ENCODE assay signal across 8 cellular contexts in the genomic region with DNA sequence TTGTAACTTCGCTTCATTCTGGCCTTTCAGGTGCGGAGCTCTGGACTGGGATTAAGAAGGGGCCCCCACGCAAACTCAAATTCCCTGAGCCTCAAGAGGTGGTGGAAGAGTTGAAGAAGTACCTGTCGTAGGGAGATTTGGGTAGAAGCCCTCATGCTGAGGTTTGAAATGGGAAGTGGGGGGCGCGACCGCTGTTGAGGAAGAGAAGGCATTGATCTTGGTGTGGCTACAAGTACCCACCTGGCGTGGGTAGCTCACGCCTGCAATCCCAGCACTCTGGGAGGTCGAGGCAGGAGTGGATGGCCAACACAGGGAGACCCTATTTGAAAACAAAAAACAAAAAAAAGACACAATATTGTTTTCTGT. TPM values are rescaled to one million over a fixed set of nuclear protein-coding genes. Genes with fewer than 3 reads are reported as not detected.
DNase-seq lines count a peak whose midpoint lies in the region; ATAC-seq and TF ChIP-seq lines count a peak whose summit lies in the region.

No MANE protein-coding gene starts in this region.

- no peak for ATAC-seq in heart left ventricle
- ATAC-seq in memory B cell (ENCODE audit: low read depth): no peak
- no peak for ATAC-seq in GM18868 (IDR thresholded peaks at IDR 0.05; ENCODE audit: unreplicated experiment)

- TF ChIP-seq CTCF in heart left ventricle (IDR thresholded peaks at IDR 0.05) (no peak), astrocyte of the cerebellum (IDR thresholded peaks at IDR 0.05; ENCODE audit: low read depth, low read length, missing control alignments) (no peak), uterus (IDR thresholded peaks at IDR 0.05) (no peak)

- peak overlapping the region; percentile 98 for H3K4me3 Mint-ChIP-seq in memory B cell

- H3K9me3 Mint-ChIP-seq in memory B cell: no peaks in the 10 kb centered on the region

- H3K36me3 ChIP-seq in heart left ventricle (peaks cover 3 to 81% (median 75%) of the 10 kb centered on the region in 9 donors), uterus (no peaks in the 10 kb centered on the region)

- TF ChIP-seq POLR2A in heart left ventricle (IDR thresholded peaks at IDR 0.05): no peak
- no peak for TF ChIP-seq POLR2A in uterus (IDR thresholded peaks at IDR 0.05)

- in situ Hi-C loops in astrocyte of the cerebellum (cut with HindIII; ENCODE audit: low sequenced_read_pairs): no loop called here

- peak overlapping the region; percentile 99 for H3K27ac Mint-ChIP-seq in memory B cell

- intact Hi-C loops in heart left ventricle (cut with DNase I) (loop anchor here in 4 of 10 donors (5.0 to 10.0 kb wide), 3 partner anchors 55 to 77 kb away; partner anchors contain the start of gene ZDHHC5 (in 3 of the 4)), cardiac septum (cut with DNase I) (loop anchor here (2.0 to 5.0 kb wide), 2 partner anchors 37 to 75 kb away; partner anchors contain the start of gene ZDHHC5), uterus (cut with DNase I; ENCODE audit: low total_unique reads) (no loop called here)

- H3K27ac ChIP-seq in heart left ventricle: peak overlapping the region; percentile 92 to 99 (median 96)
- H3K27ac ChIP-seq in uterus: peak overlapping the region; percentile 90 to 93

- no peaks in the 10 kb centered on the region for H3K27me3 ChIP-seq in heart left ventricle
- no peaks in the 10 kb centered on the region for H3K27me3 ChIP-seq in uterus

- peaks cover 19% of the 10 kb centered on the region for H3K4me1 Mint-ChIP-seq in memory B cell

- peaks cover 2 to 42% (median 14%) of the 10 kb centered on the region in 12 donors for H3K4me1 ChIP-seq in heart left ventricle
- peaks cover 0 to 8% of the 10 kb centered on the region in 2 donors for H3K4me1 ChIP-seq in uterus

- H3K27me3 Mint-ChIP-seq in memory B cell: no peaks in the 10 kb centered on the region

- H3K9me3 ChIP-seq in heart left ventricle: no peaks in the 10 kb centered on the region
- H3K9me3 ChIP-seq in uterus: no peaks in the 10 kb centered on the region

- WGBS in heart left ventricle, 4 donors: 5 to 7% (median 5%) methylated on average over 9 to 10 of the region's 10 CpGs

- H3K4me3 ChIP-seq in heart left ventricle: peak overlapping the region; percentile 78 to 99 (median 92)
- peak overlapping the region; percentile 80 for H3K4me3 ChIP-seq in astrocyte of the cerebellum (ENCODE audit: low read depth, low read length)
- peak overlapping the region; percentile 94 to 95 for H3K4me3 ChIP-seq in uterus

- peaks cover 24% of the 10 kb centered on the region for H3K36me3 Mint-ChIP-seq in memory B cell

- DNase-seq in heart left ventricle: no peak
- DNase-seq in cardiac septum (ENCODE audit: low spot score): no peak
- no peak for DNase-seq in astrocyte of the cerebellum (ENCODE audit: low read depth)
- no peak for DNase-seq in memory B cell (ENCODE audit: low spot score in 2 of 2)
- no peak for DNase-seq in uterus
- no peak for DNase-seq in anterior cingulate cortex (lab: John Stamatoyannopoulos, UW)
- no peak for DNase-seq in NCI-H526 (lab: John Stamatoyannopoulos, UW)

RNA-seq across cellular contexts. Expression of gene SELENOH, which starts 0.8 kb away (rescaled TPM):
- total RNA-seq in heart left ventricle (100 to 1,000 TPM in 1 of 9 donors, 10 to 100 TPM in 8; 56.8 to 134 (median 85.7) TPM), cardiac septum (85.5 TPM), uterus (100 to 1,000 TPM in 2 of 4 donors, 10 to 100 TPM in 2; 78.3 to 475 (median 105) TPM)
- 100 to 1,000 TPM in 1 of 2 donors, 10 to 100 TPM in 1; 68.8 to 116 TPM for polyA plus RNA-seq in heart left ventricle

RNA-seq across cellular contexts. Expression of gene BTBD18, which starts 9.5 kb away (rescaled TPM):
- not detected for total RNA-seq in heart left ventricle
- polyA plus RNA-seq in heart left ventricle: under 1 TPM in 1 of 2 donors, not detected in 1; 0.11 TPM
- total RNA-seq in cardiac septum: not detected
- not detected for total RNA-seq in uterus

RNA-seq across cellular contexts. Expression of gene CTNND1, which starts 19.5 kb away (rescaled TPM):
- total RNA-seq in heart left ventricle (100 to 1,000 TPM in 1 of 9 donors, 10 to 100 TPM in 8; 51.4 to 105 (median 60.8) TPM), cardiac septum (73.8 TPM), uterus (100 to 1,000 TPM in 3 of 4 donors, 10 to 100 TPM in 1; 54.1 to 226 (median 166) TPM)
- 10 to 100 TPM; 19.7 to 40.3 TPM for polyA plus RNA-seq in heart left ventricle

RNA-seq across cellular contexts. Expression of gene TMX2, which starts 29.7 kb away (rescaled TPM):
- total RNA-seq in heart left ventricle (10 to 100 TPM; 46.7 to 78.2 (median 65.8) TPM), cardiac septum (56.7 TPM), uterus (10 to 100 TPM; 23.3 to 62.1 (median 49.8) TPM)
- polyA plus RNA-seq in heart left ventricle: 100 to 1,000 TPM in 1 of 2 donors, 10 to 100 TPM in 1; 53.6 to 165 TPM

RNA-seq across cellular contexts. Expression of gene MED19, which starts 30.1 kb away (rescaled TPM):
- total RNA-seq in heart left ventricle (10 to 100 TPM in 2 of 9 donors, 1 to 10 TPM in 7; 6.0 to 12.4 (median 6.9) TPM), cardiac septum (9.9 TPM), uterus (10 to 100 TPM in 1 of 4 donors, 1 to 10 TPM in 3; 5.9 to 11.3 (median 9.1) TPM)
- polyA plus RNA-seq in heart left ventricle: 10 to 100 TPM in 1 of 2 donors, 1 to 10 TPM in 1; 6.1 to 19.8 TPM
